In genomic region chr2:241701405-241702154, GRCh38 we compare ENCODE assay signal across 8 cellular contexts. TPM values are rescaled to one million over a fixed set of nuclear protein-coding genes. Genes with fewer than 3 reads are reported as not detected.
A peak's percentile ranks its signal among the peaks of the same experiment; 100 is the strongest.
DNase-seq lines count a peak whose midpoint lies in the region; ATAC-seq and TF ChIP-seq lines count a peak whose summit lies in the region.

ING5 (plus strand) TSS chr2:241702039; CDS start chr2:241702066, 27 bp downstream.

- TF ChIP-seq CTCF in GM12875 (IDR thresholded peaks at IDR 0.05; ENCODE audit: borderline replicate concordance, insufficient read depth, low read depth, low read length) (no peak), tibial artery (IDR thresholded peaks at IDR 0.05) (no peak)

- peak; percentile 66 for ATAC-seq in HG02759 (IDR thresholded peaks at IDR 0.05; ENCODE audit: unreplicated experiment)
- peak; percentile 91 for ATAC-seq in Right ventricle myocardium superior (ENCODE audit: poor library complexity)

- H3K14ac ChIP-seq in trophoblast cell (ENCODE audit: low read length) = peak within 1 kb of the TSS; percentile 82

- peak; percentile 66 for DNase-seq in NCI-H128 (lab: John Stamatoyannopoulos, UW; ENCODE audit: unreplicated experiment)
- DNase-seq in SW480 (ENCODE audit: low spot score) = peak; percentile 84
- peak; percentile 92 for DNase-seq in activated naive CD8-positive, alpha-beta T cell treated with anti-CD3 and anti-CD28 coated beads, Interleukin-2, amount 50 U/mL, for 16 hours (ENCODE audit: low read depth, low spot score)
- peak; percentile 99 for DNase-seq in Right ventricle myocardium superior
- peak; percentile 92 to 98 for DNase-seq in trophoblast cell
- DNase-seq in tibial artery = peak; percentile 97 to 98

- peaks cover 7 to 8% of the 10 kb centered on the region in 2 experiments for H3K4me1 ChIP-seq in trophoblast cell (ENCODE audit: control insufficient read depth in 1 of 2, insufficient read depth in 2 of 2, low read length in 2 of 2)
- H3K4me1 ChIP-seq in tibial artery = peaks cover 0 to 26% (median 20%) of the 10 kb centered on the region in 4 donors

- H3K9ac ChIP-seq in trophoblast cell (ENCODE audit: low read length) = peak within 1 kb of the TSS; percentile 93

- H2AK5ac ChIP-seq in trophoblast cell (ENCODE audit: low read length) = peak within 1 kb of the TSS; percentile 38

- H3K9me3 ChIP-seq in trophoblast cell (ENCODE audit: insufficient read depth, low read depth, low read length) (peaks cover 3% of the 10 kb centered on the region), tibial artery (no peaks in the 10 kb centered on the region)

- peaks cover 7% of the 10 kb centered on the region for H3K79me1 ChIP-seq in trophoblast cell (ENCODE audit: low read length)

- H4K91ac ChIP-seq in trophoblast cell (ENCODE audit: low read depth, low read length) = peak within 1 kb of the TSS; percentile 80

- H3K4me2 ChIP-seq in trophoblast cell (ENCODE audit: low read length) = peak within 1 kb of the TSS; percentile 99

- peak within 1 kb of the TSS; percentile 59 for H4K12ac ChIP-seq in trophoblast cell (ENCODE audit: low read depth, low read length)

- H3K4ac ChIP-seq in trophoblast cell (ENCODE audit: low read depth, low read length) = peak within 1 kb of the TSS; percentile 78

- H3K36me3 ChIP-seq in trophoblast cell (ENCODE audit: control insufficient read depth in 1 of 2, insufficient read depth in 2 of 2, low read length in 2 of 2) = peaks cover 12 to 18% of the 10 kb centered on the region in 2 experiments
- H3K36me3 ChIP-seq in tibial artery = peaks cover 12 to 23% (median 12%) of the 10 kb centered on the region in 3 donors

- peak within 1 kb of the TSS; percentile 93 for H3K27ac ChIP-seq in trophoblast cell (ENCODE audit: low read depth, low read length)
- H3K27ac ChIP-seq in tibial artery = peak within 1 kb of the TSS; percentile 93 to 98

- no peak within 1 kb of the TSS for H2BK12ac ChIP-seq in trophoblast cell (ENCODE audit: low read length)

- peak within 1 kb of the TSS; percentile 73 for H4K8ac ChIP-seq in trophoblast cell (ENCODE audit: low read depth, low read length)

- peaks cover 12% of the 10 kb centered on the region for H3K79me2 ChIP-seq in trophoblast cell (ENCODE audit: control insufficient read depth, insufficient read depth, low read length, poor library complexity)

- peak within 1 kb of the TSS; percentile 77 for H2BK120ac ChIP-seq in trophoblast cell (ENCODE audit: insufficient read depth, low read length, poor library complexity)

- H3K27me3 ChIP-seq in trophoblast cell (ENCODE audit: insufficient read depth, low read length) (no peaks in the 10 kb centered on the region), tibial artery (no peaks in the 10 kb centered on the region)

- peak within 1 kb of the TSS; percentile 69 for H3K4me3 ChIP-seq in GM12875 (ENCODE audit: low read depth, low read length)
- peak within 1 kb of the TSS; percentile 96 for H3K4me3 ChIP-seq in trophoblast cell (ENCODE audit: low read depth, low read length)
- peak within 1 kb of the TSS; percentile 83 to 87 for H3K4me3 ChIP-seq in tibial artery

- peak within 1 kb of the TSS; percentile 75 for H2BK5ac ChIP-seq in trophoblast cell (ENCODE audit: low read depth, low read length, poor library complexity)

- intact Hi-C loops in Right ventricle myocardium superior (cut with DNase I) (no loop called here), tibial artery (cut with DNase I; ENCODE audit: low total_unique reads) (loop anchor here (1.0 kb wide), 1 partner anchor 64 kb away; the partner anchor contains the start of genes ATG4B and THAP4)

- peak within 1 kb of the TSS; percentile 92 for H2AFZ ChIP-seq in trophoblast cell (ENCODE audit: insufficient read depth, low read length, poor library complexity)

- WGBS in trophoblast cell (ENCODE audit: extremely low coverage, insufficient coverage, insufficient read length) = no CpG with 5 or more reads among the region's 96 CpGs

- peak within 1 kb of the TSS; percentile 82 for H3K18ac ChIP-seq in trophoblast cell (ENCODE audit: low read length)

- no peak within 1 kb of the TSS for H3K23ac ChIP-seq in trophoblast cell (ENCODE audit: low read length)

RNA-seq across cellular contexts. Expression of gene ING5, which starts in this region (rescaled TPM):
- total RNA-seq in Right ventricle myocardium superior = 18.0 TPM
- 12.8 and 13.8 TPM in 2 replicates for polyA plus RNA-seq in trophoblast cell (2013)

Comparison
In these comparisons a context has a peak if more than half of its experiments do, and no peak if none do; other contexts are left out.
1. Peak in every context shown above with its lines: DNase-seq, ATAC-seq, H3K4me3 ChIP-seq and H3K27ac ChIP-seq.